19 cellular contexts compared by ENCODE assay signal in the genomic region with DNA sequence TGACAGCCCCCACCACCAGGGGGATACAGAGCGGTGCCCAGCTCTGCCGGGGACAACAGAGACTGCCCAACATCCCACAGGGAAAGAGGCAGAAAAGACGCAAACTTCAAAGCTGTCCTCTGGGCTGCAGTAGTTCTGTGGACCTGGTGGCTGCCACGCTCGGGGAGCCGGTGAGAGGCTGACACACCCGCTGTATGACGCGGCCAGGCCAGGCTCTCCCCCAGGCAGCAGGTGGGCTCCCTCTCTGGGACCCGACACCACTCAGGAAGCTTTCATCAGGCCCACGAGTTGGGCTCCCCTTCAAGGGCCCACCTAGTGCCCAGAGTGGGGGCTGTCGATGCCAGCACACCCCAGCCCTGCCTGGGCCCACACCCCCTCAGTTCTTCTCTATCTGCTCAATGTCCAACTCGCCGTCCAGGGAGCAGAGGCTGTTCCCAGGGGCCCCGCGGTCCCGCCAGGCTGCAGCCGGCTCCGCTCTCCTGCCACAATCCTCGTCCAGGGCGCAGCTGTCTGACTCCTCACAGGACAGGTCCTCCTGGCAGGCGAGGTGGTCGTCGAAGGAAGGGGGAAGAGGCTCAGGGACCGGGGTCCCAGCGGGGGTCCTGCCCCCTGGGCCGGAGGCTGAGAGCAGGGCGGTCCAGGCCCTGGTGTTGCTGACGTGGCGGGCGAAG.
"Had no signal": no experiment of that assay in that cellular context is flagged by ENCODE, and none has a peak within 500 bp of the region (broad histone marks: within the 10 kb centered on the region; RNA-seq: fewer than 3 reads in every experiment).

No MANE protein-coding gene starts in this region.

- H3K27me3 ChIP-seq: heart right ventricle, testis had no signal

- H3K27ac ChIP-seq: epithelial cell of prostate had no signal

- ATAC-seq: activated CD8-positive, alpha-beta T cell treated with anti-CD3 and anti-CD28 coated beads, Interleukin-2, amount 10 ng/mL, durations not matched to agents 7 days and 5 days; activated T-cell treated with anti-CD3 and anti-CD28 coated beads, Interleukin-2, amount 50 U/mL, for 72 hours; left colon; naive thymus-derived CD8-positive, alpha-beta T cell had no signal

- H3K9me3 ChIP-seq: heart right ventricle, testis had no signal

- H3K4me3 ChIP-seq: heart right ventricle, lung, testis had no signal

- DNase-seq: activated CD4-positive, alpha-beta T cell treated with anti-CD3 and anti-CD28 coated beads, Interleukin-2, amount 10 ng/mL, durations not matched to agents 24 days and 14 days; activated CD4-positive, CD25-positive, alpha-beta regulatory T cell; activated CD8-positive, alpha-beta memory T cell treated with anti-CD3 and anti-CD28 coated beads, Interleukin-2, amount 50 U/mL, for 4 hours; activated CD8-positive, alpha-beta T cell treated with anti-CD3 and anti-CD28 coated beads, Interleukin-2, amount 10 ng/mL, durations not matched to agents 7 days and 5 days; activated gamma-delta T cell; activated T-cell treated with anti-CD3 and anti-CD28 coated beads, Interleukin-2, amount 50 U/mL, for 72 hours; amniotic stem cell; dermis blood vessel endothelial cell; foreskin melanocyte; heart right ventricle; left colon; naive thymus-derived CD8-positive, alpha-beta T cell; posterior cingulate gyrus; small intestine; stimulated activated CD4-positive, alpha-beta T cell treated with anti-CD3 and anti-CD28 coated beads, Interleukin-4, amount 100 ng/mL, for 24 hours; SW 1271; testis had no signal

- FAIRE-seq: small intestine had no signal
